Comparison of ENCODE assay signal across 14 cellular contexts in the genomic region with DNA sequence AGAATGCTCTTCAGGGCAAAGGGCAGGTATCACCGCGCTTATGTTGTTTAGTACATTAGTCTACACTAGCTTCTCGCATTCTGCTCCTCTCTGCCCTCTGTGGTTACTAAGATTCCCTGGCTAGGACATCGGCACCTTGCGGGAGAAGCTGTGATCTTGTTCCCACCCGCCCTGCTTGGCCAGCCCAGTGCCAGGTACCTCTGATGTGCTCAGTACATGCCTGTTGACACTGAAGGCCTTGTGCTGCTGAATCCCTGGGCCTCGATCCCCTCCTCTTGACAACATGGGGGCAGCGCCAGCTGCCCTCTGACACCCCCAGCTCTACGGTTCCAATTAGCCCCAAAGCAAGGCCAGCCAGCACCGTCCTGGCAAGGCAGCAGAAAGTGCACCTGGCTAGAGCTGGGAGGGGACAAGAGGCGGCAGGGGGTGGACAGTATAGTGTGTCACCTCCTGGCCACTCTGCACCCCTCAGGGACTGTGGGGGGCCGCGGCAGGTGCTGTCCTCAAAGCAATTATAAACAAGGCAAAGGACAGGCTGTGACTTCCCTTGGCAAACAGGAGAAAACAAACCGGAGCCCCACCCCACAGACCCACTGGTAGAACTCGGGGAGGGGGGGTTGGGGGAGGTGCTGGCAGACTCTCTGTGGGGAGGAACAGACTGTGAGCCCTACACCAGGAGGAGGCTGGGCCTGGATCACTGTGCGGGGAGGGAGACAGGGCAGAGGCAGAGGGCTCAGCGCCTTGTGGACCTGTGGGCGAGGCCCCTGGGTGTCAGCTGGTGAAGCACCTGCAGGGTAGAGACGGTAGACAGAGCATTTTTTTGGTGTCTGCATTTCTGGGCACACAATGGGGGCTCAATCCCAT. TPM values are rescaled to one million over a fixed set of nuclear protein-coding genes. Genes with fewer than 3 reads are reported as not detected.
DNase-seq lines count a peak whose midpoint lies in the region; ATAC-seq and TF ChIP-seq lines count a peak whose summit lies in the region.
"Had no signal": no experiment of that assay in that cellular context is flagged by ENCODE, and none has a peak within 500 bp of the region (broad histone marks: within the 10 kb centered on the region; RNA-seq: fewer than 3 reads in every experiment).

No MANE protein-coding gene starts in this region.

- H3K4me2 ChIP-seq in BLaER1 = peak overlapping the region; percentile 100

- peaks cover 11% of the 10 kb centered on the region for H3K36me3 Mint-ChIP-seq in central memory CD8-positive, alpha-beta T cell (ENCODE audit: insufficient read depth)

- no peaks in the 10 kb centered on the region for H3K9me3 ChIP-seq in BLaER1
- H3K9me3 ChIP-seq in BE2C = no peaks in the 10 kb centered on the region

- H3K9me3 Mint-ChIP-seq in central memory CD8-positive, alpha-beta T cell = no peaks in the 10 kb centered on the region
- H3K9me3 Mint-ChIP-seq: T-helper 2 cell treated with Interferon-gamma antibody and Interleukin-4, amounts not matched to agents 5 μg/mL and 100 μg/mL, for 36 hours had no signal

- TF ChIP-seq CTCF in BE2C (IDR thresholded peaks at IDR 0.05; ENCODE audit: low read depth, low read length) = no peak

- H3K27me3 Mint-ChIP-seq in central memory CD8-positive, alpha-beta T cell = no peaks in the 10 kb centered on the region

- H3K4me1 ChIP-seq in BLaER1 = peaks cover 100% of the 10 kb centered on the region
- peaks cover 34% of the 10 kb centered on the region for H3K4me1 ChIP-seq in BE2C

- H3K4me3 Mint-ChIP-seq in central memory CD8-positive, alpha-beta T cell = peak overlapping the region; percentile 37
- H3K4me3 Mint-ChIP-seq: T-helper 2 cell treated with Interferon-gamma antibody and Interleukin-4, amounts not matched to agents 5 μg/mL and 100 μg/mL, for 36 hours had no signal

- peaks cover 57% of the 10 kb centered on the region for H4K20me1 ChIP-seq in BLaER1

- peak overlapping the region; percentile 75 for H3K27ac ChIP-seq in BLaER1

- H3K27ac Mint-ChIP-seq in central memory CD8-positive, alpha-beta T cell (ENCODE audit: low read depth) = peak overlapping the region; percentile 61
- H3K27ac Mint-ChIP-seq: T-helper 2 cell treated with Interferon-gamma antibody and Interleukin-4, amounts not matched to agents 5 μg/mL and 100 μg/mL, for 36 hours had no signal

- H3K4me3 ChIP-seq in BLaER1 = no peak overlapping the region
- H3K4me3 ChIP-seq in BE2C (ENCODE audit: low read depth, low read length) = no peak overlapping the region
- H3K4me3 ChIP-seq: skin epidermis had no signal

- DNase-seq in NCI-H2029 (lab: John Stamatoyannopoulos, UW) (peak; percentile 86), midbrain (lab: John Stamatoyannopoulos, UW) (peak; percentile 74), NCI-H1436 (lab: John Stamatoyannopoulos, UW) (no peak), BE2C (no peak), NCI-H1930 (lab: John Stamatoyannopoulos, UW) (no peak)
- DNase-seq in central memory CD8-positive, alpha-beta T cell (ENCODE audit: low spot score in 2 of 2) = no peak
- DNase-seq: activated T-cell treated with anti-CD3 and anti-CD28 coated beads, Interleukin-2, amount 50 U/mL, for 48 hours; NCI-H1694; stimulated activated naive CD8-positive, alpha-beta T cell treated with anti-CD3 and anti-CD28 coated beads, Interleukin-15, Interleukin-2, amounts not matched to agents 100 U/mL and 50 U/mL, for 24 hours had no signal

- no peak for ATAC-seq in central memory CD8-positive, alpha-beta T cell (replicated peaks; ENCODE audit: extremely low read depth, poor library complexity, severe bottlenecking)
- no peak for ATAC-seq in HG02798 (IDR thresholded peaks at IDR 0.05; ENCODE audit: poor library complexity, unreplicated experiment)
- ATAC-seq: stimulated activated naive CD8-positive, alpha-beta T cell treated with anti-CD3 and anti-CD28 coated beads, Interleukin-15, Interleukin-2, amounts not matched to agents 100 U/mL and 50 U/mL, for 24 hours had no signal

- peaks cover 58% of the 10 kb centered on the region for H3K4me1 Mint-ChIP-seq in central memory CD8-positive, alpha-beta T cell

- no peaks in the 10 kb centered on the region for H3K36me3 ChIP-seq in BLaER1
- no peaks in the 10 kb centered on the region for H3K36me3 ChIP-seq in BE2C

- no peaks in the 10 kb centered on the region for H3K27me3 ChIP-seq in BLaER1
- H3K27me3 ChIP-seq in BE2C = no peaks in the 10 kb centered on the region

- peak overlapping the region; percentile 58 for H3K9ac ChIP-seq in BLaER1

RNA-seq across cellular contexts. Expression of gene TFEB, which starts 7.1 kb away (rescaled TPM):
- 41.5 TPM for polyA plus RNA-seq in BE2C (2012; ENCODE audit: insufficient read depth, insufficient read length, low read depth)

RNA-seq across cellular contexts. Expression of gene PGC, which starts 18.9 kb away (rescaled TPM):
- polyA plus RNA-seq in BE2C (2012; ENCODE audit: insufficient read depth, insufficient read length, low read depth) = not detected
- polyA plus RNA-seq: AG04450 had no signal

RNA-seq across cellular contexts. Expression of gene FRS3, which starts 51.4 kb away (rescaled TPM):
- 22.2 TPM for polyA plus RNA-seq in BE2C (2012; ENCODE audit: insufficient read depth, insufficient read length, low read depth)

RNA-seq across cellular contexts. Expression of gene PRICKLE4, which starts 52.3 kb away (rescaled TPM):
- polyA plus RNA-seq in BE2C (2012; ENCODE audit: insufficient read depth, insufficient read length, low read depth) = not detected
- polyA plus RNA-seq: AG04450 had no signal

RNA-seq across cellular contexts. Expression of gene TOMM6, which starts 59.2 kb away (rescaled TPM):
- polyA plus RNA-seq in BE2C (2012; ENCODE audit: insufficient read depth, insufficient read length, low read depth) = 343 TPM

Comparison
In these comparisons a context has a peak if more than half of its experiments do, and no peak if none do; other contexts are left out.
1. DNase-seq: peak in NCI-H2029 (single experiment) and midbrain (single experiment); none in central memory CD8-positive, alpha-beta T cell (0 of 2), NCI-H1436 (single experiment), BE2C (single experiment) and NCI-H1930 (0 of 2).